1 cellular context compared by ENCODE assay signal in genomic region chr6:167804281-167805013, GRCh38.
TF ChIP-seq lines count a peak whose summit lies in the region.

No MANE protein-coding gene starts in this region.

TF ChIP-seq in H1, 55 proteins besides CTCF, POLR2A, EP300 and RAD21 (continued from another document):
- TF ChIP-seq YY1 (IDR thresholded peaks at IDR 0.05; ENCODE audit: low read depth, low read length) (no peak), SIRT6 (IDR thresholded peaks at IDR 0.05; ENCODE audit: low read length) (no peak), RFX5 (IDR thresholded peaks at IDR 0.05; ENCODE audit: borderline replicate concordance, low read depth, low read length) (no peak), CEBPB (IDR thresholded peaks at IDR 0.05; ENCODE audit: low read depth, low read length) (no peak)
